8 cellular contexts compared by ENCODE assay signal in the genomic region with DNA sequence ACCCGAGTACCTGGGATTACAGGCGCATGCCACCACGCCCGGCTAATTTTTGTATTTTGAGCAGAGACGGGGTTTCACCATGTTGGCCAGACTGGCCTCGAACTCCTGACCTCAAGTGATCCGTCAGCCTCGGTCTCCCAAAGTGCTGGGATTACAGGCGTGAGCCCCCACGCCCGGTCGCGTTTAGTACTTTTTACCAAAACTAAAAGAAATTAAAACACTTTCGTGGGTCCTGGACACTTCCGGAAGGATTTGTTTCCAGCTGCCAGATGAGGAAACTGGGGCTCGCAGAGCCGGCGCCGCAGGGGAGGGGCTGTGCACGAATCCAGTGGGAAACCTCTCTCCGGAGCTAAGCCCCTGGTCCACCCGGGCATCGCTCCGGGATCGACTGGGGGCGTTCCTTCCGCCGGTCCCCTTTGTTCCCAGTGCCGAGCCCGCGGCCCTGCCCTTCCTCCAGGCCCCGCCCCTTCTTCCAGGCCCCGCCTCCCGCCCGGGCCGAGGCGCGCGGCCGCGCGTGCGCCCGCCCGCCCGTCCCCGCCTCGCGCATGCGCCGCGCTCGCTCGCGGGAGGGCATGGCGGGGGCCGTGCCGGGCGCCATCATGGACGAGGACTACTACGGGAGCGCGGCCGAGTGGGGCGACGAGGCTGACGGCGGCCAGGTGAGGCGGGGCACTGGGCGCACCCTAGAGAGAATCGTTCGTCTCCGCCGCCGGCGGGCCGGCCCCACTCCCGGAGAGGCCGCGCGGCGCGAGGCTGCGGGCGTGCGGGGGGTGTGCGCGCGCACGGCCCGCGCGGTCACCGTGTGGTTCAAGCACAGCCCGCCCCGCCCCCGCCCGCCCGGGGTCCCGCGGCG. TPM values are rescaled to one million over a fixed set of nuclear protein-coding genes. Genes with fewer than 3 reads are reported as not detected.
A peak's percentile ranks its signal among the peaks of the same experiment; 100 is the strongest.
DNase-seq lines count a peak whose midpoint lies in the region; ATAC-seq and TF ChIP-seq lines count a peak whose summit lies in the region.

A gene with protein sequence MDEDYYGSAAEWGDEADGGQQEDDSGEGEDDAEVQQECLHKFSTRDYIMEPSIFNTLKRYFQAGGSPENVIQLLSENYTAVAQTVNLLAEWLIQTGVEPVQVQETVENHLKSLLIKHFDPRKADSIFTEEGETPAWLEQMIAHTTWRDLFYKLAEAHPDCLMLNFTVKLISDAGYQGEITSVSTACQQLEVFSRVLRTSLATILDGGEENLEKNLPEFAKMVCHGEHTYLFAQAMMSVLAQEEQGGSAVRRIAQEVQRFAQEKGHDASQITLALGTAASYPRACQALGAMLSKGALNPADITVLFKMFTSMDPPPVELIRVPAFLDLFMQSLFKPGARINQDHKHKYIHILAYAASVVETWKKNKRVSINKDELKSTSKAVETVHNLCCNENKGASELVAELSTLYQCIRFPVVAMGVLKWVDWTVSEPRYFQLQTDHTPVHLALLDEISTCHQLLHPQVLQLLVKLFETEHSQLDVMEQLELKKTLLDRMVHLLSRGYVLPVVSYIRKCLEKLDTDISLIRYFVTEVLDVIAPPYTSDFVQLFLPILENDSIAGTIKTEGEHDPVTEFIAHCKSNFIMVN (plus strand): TSS at position 546 of the 853 bp plus-strand sequence. CDS start 54 bp downstream, at position 600.

- peak within 1 kb of the TSS; percentile 58 for H3K4me3 ChIP-seq in colonic mucosa

- H3K27ac ChIP-seq in colonic mucosa: peak within 1 kb of the TSS; percentile 62

- no peaks in the 10 kb centered on the region for H3K4me1 ChIP-seq in colonic mucosa

- H3K36me3 ChIP-seq in colonic mucosa: no peaks in the 10 kb centered on the region

- no peaks in the 10 kb centered on the region for H3K9me3 ChIP-seq in colonic mucosa

- H3K27me3 ChIP-seq in colonic mucosa: no peaks in the 10 kb centered on the region

- intact Hi-C loops in colonic mucosa (cut with DNase I): loop anchor here (5.0 kb wide), 1 partner anchor 79 kb away; no protein-coding TSS in a partner anchor
- intact Hi-C loops in left colon (cut with DNase I, micrococcal nuclease): no loop called here

- DNase-seq in AG09319 (ENCODE audit: extremely low read depth, low read depth) (peak; percentile 53), NCI-H510A (lab: John Stamatoyannopoulos, UW) (peak; percentile 56), colonic mucosa (peak; percentile 92), left colon (peak; percentile 83 to 93)
- DNase-seq in activated CD4-positive, alpha-beta T cell treated with anti-CD3 and anti-CD28 coated beads for 48 hours: peak; percentile 91
- DNase-seq in stimulated activated CD4-positive, alpha-beta T cell treated with anti-CD3 and anti-CD28 coated beads, Interleukin-1b, Interleukin-23, amount 100 ng/mL, for 4 hours (ENCODE audit: low read depth in 2 of 2): peak; percentile 89 to 95

- ATAC-seq in GM19035 (IDR thresholded peaks at IDR 0.05; ENCODE audit: unreplicated experiment): peak; percentile 81
- ATAC-seq in HG03354 (IDR thresholded peaks at IDR 0.05; ENCODE audit: poor library complexity, severe bottlenecking, unreplicated experiment): peak; percentile 81
- ATAC-seq in left colon: peak; percentile 95

- TF ChIP-seq CTCF in AG09319 (IDR thresholded peaks at IDR 0.05; ENCODE audit: low read depth, low read length) (no peak), colonic mucosa (IDR thresholded peaks at IDR 0.05) (no peak)

- peak within 1 kb of the TSS; percentile 76 to 94 for H3K9ac ChIP-seq in colonic mucosa (ENCODE audit: low read depth in 2 of 2, low read length in 2 of 2)

RNA-seq across cellular contexts. Expression of the gene that starts here (rescaled TPM):
- total RNA-seq in colonic mucosa: 10 to 100 TPM; 47.1 to 64.4 TPM
- total RNA-seq in left colon: 10 to 100 TPM; 41.2 to 43.5 TPM

Comparison
In these comparisons a context has a peak if more than half of its experiments do, and no peak if none do; other contexts are left out.
1. Peak in every context shown above with its lines: DNase-seq, ATAC-seq, H3K4me3 ChIP-seq and H3K27ac ChIP-seq.